ENCODE assay signal across 9 cellular contexts in the genomic region with DNA sequence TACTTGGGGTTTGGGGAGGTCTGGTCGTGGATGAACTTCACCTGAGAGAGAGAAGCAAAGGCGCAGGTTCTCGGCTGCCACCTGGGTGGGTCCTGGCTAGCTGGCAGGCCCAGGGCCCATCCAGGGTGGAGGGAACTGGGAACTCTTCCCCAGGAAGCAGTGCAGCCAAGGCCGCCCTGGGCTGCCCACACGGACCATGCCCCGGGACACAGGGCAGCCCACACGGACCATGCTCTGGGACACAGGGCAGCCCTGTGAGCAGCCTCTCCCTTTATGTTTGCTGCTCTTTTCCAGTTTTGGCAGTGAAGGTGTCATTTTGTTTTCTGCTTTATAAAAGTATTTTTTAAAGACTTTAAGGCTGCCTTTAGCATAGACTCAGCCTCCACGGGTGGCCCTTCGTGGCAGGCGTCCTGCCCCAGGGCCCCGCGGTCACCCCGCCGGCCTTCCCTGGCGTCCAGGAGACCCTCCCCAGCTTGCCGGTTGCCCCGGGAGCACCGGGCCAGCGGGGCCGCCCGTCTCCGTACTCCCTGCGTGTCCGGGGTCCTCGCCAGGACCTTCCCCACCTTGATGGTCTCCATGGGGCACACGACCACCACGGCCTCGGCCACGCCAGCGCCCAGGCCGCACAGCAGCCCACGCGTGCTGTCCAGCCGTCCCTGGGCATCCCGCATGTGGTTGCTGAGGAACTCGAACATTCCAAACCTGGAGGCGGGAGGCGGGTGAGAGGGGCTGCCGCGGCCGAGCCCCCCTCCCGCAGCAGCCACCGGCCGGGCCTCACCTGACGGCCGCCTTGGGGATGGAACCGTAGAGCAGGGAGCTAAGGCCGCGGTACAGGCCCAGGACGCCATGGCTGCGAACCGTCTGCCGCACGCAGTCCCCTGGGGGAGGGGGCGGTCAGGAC. TPM values are rescaled to one million over a fixed set of nuclear protein-coding genes. Genes with fewer than 3 reads are reported as not detected.
A peak's percentile ranks its signal among the peaks of the same experiment; 100 is the strongest.
DNase-seq lines count a peak whose midpoint lies in the region; ATAC-seq, FAIRE-seq and TF ChIP-seq lines count a peak whose summit lies in the region.
"Had no signal": no experiment of that assay in that cellular context is flagged by ENCODE, and none has a peak within 500 bp of the region (broad histone marks: within the 10 kb centered on the region; RNA-seq: fewer than 3 reads in every experiment).

No MANE protein-coding gene starts in this region.

- no peaks in the 10 kb centered on the region for H3K9me3 Mint-ChIP-seq in CD4-positive, CD25-positive, alpha-beta regulatory T cell
- H3K9me3 Mint-ChIP-seq in neural crest cell: no peaks in the 10 kb centered on the region

- no peak for TF ChIP-seq CTCF in neural crest cell (conservative IDR thresholded peaks at IDR 0.05)

- peaks cover 5 to 42% (median 18%) of the 10 kb centered on the region in 4 donors for H3K4me1 Mint-ChIP-seq in CD4-positive, CD25-positive, alpha-beta regulatory T cell
- peaks cover 25% of the 10 kb centered on the region for H3K4me1 Mint-ChIP-seq in neural crest cell

- no peak for DNase-seq in CD4-positive, CD25-positive, alpha-beta regulatory T cell
- DNase-seq in MG63 (no peak), neural crest cell (ENCODE audit: low read depth, low spot score) (no peak), pons (ENCODE audit: low spot score) (no peak), RCC 7860 (ENCODE audit: low spot score) (no peak), NCI-H446 (lab: John Stamatoyannopoulos, UW) (no peak)
- no peak for DNase-seq in effector memory CD4-positive, alpha-beta T cell

- no peak for ATAC-seq in CD4-positive, CD25-positive, alpha-beta regulatory T cell (ENCODE audit: low read depth in 2 of 2)
- no peak for ATAC-seq in GM21360 (IDR thresholded peaks at IDR 0.05; ENCODE audit: unreplicated experiment)

- H3K4me3 ChIP-seq in CD4-positive, CD25-positive, alpha-beta regulatory T cell (ENCODE audit: low read depth, low read length): no peak overlapping the region
- peak overlapping the region; percentile 83 for H3K4me3 ChIP-seq in MG63
- peak overlapping the region; percentile 66 for H3K4me3 ChIP-seq in effector memory CD4-positive, alpha-beta T cell (ENCODE audit: insufficient read depth, low read depth, low read length, poor library complexity, severe bottlenecking)

- H3K27me3 ChIP-seq in CD4-positive, CD25-positive, alpha-beta regulatory T cell (ENCODE audit: control insufficient read depth, insufficient read depth, low read length): no peaks in the 10 kb centered on the region
- H3K27me3 ChIP-seq in MG63: no peaks in the 10 kb centered on the region
- no peaks in the 10 kb centered on the region for H3K27me3 ChIP-seq in effector memory CD4-positive, alpha-beta T cell (replicated peaks; ENCODE audit: control insufficient read depth, insufficient read depth, low read length, poor library complexity, severe bottlenecking)

- peak overlapping the region in 1 of 3 donors; percentile 67 for H3K27ac Mint-ChIP-seq in CD4-positive, CD25-positive, alpha-beta regulatory T cell
- peak overlapping the region; percentile 43 for H3K27ac Mint-ChIP-seq in neural crest cell (ENCODE audit: unreplicated experiment)

- H3K4me3 Mint-ChIP-seq in CD4-positive, CD25-positive, alpha-beta regulatory T cell: peak overlapping the region; percentile 47 to 83 (median 70)
- peak overlapping the region; percentile 87 for H3K4me3 Mint-ChIP-seq in neural crest cell

- H3K27me3 Mint-ChIP-seq in CD4-positive, CD25-positive, alpha-beta regulatory T cell: no peaks in the 10 kb centered on the region
- H3K27me3 Mint-ChIP-seq in neural crest cell (ENCODE audit: low read depth): peaks cover 8% of the 10 kb centered on the region

- peaks cover 29% of the 10 kb centered on the region for H3K4me1 ChIP-seq in CD4-positive, CD25-positive, alpha-beta regulatory T cell (ENCODE audit: control insufficient read depth, insufficient read depth, low read length, poor library complexity, severe bottlenecking)
- H3K4me1 ChIP-seq in effector memory CD4-positive, alpha-beta T cell (ENCODE audit: control insufficient read depth, insufficient read depth, low read length, poor library complexity, severe bottlenecking): peaks cover 21% of the 10 kb centered on the region

- no peaks in the 10 kb centered on the region for H3K36me3 Mint-ChIP-seq in CD4-positive, CD25-positive, alpha-beta regulatory T cell
- H3K36me3 Mint-ChIP-seq in neural crest cell (ENCODE audit: low read depth): no peaks in the 10 kb centered on the region

- FAIRE-seq in RCC 7860 (lab: Jason Lieb, UNC): no peak

- H3K36me3 ChIP-seq in CD4-positive, CD25-positive, alpha-beta regulatory T cell (ENCODE audit: control insufficient read depth, insufficient read depth, low read length): no peaks in the 10 kb centered on the region
- H3K36me3 ChIP-seq in MG63: peaks cover 22% of the 10 kb centered on the region
- no peaks in the 10 kb centered on the region for H3K36me3 ChIP-seq in effector memory CD4-positive, alpha-beta T cell (ENCODE audit: control insufficient read depth, insufficient read depth, low read length)

- H3K9me3 ChIP-seq in CD4-positive, CD25-positive, alpha-beta regulatory T cell (ENCODE audit: control insufficient read depth in 2 of 2, low read length in 2 of 2): no peaks in the 10 kb centered on the region
- no peaks in the 10 kb centered on the region for H3K9me3 ChIP-seq in MG63
- H3K9me3 ChIP-seq in effector memory CD4-positive, alpha-beta T cell (ENCODE audit: control insufficient read depth, low read length): no peaks in the 10 kb centered on the region

- H3K27ac ChIP-seq in CD4-positive, CD25-positive, alpha-beta regulatory T cell (ENCODE audit: insufficient read depth, low read length, poor library complexity, severe bottlenecking): peak overlapping the region; percentile 69
- peak overlapping the region; percentile 39 for H3K27ac ChIP-seq in effector memory CD4-positive, alpha-beta T cell (ENCODE audit: insufficient read depth, low read length, poor library complexity, severe bottlenecking)

RNA-seq across cellular contexts. Expression of gene SLC25A1, which starts 1.1 kb away (rescaled TPM):
- 27.6 TPM for total RNA-seq in CD4-positive, CD25-positive, alpha-beta regulatory T cell
- polyA plus RNA-seq in CD4-positive, CD25-positive, alpha-beta regulatory T cell: 10 to 100 TPM; 38.9 to 62.9 (median 52.6) TPM
- 44.7 and 55.9 TPM in 2 replicates for total RNA-seq in MG63 (2014; rRNA removed; shearing (Covaris generic); ENCODE audit: low replicate concordance)
- total RNA-seq in neural crest cell: 172 and 173 TPM in 2 replicates

RNA-seq across cellular contexts. Expression of gene GSC2, which starts 27.3 kb away (rescaled TPM):
- not detected for total RNA-seq in CD4-positive, CD25-positive, alpha-beta regulatory T cell
- polyA plus RNA-seq in CD4-positive, CD25-positive, alpha-beta regulatory T cell: not detected
- not detected in 2 replicates for total RNA-seq in MG63 (2014; rRNA removed; shearing (Covaris generic); ENCODE audit: low replicate concordance)
- not detected in 2 replicates for total RNA-seq in neural crest cell
- total RNA-seq: subcutaneous adipose tissue had no signal

RNA-seq across cellular contexts. Expression of gene ESS2, which starts 33.0 kb away (rescaled TPM):
- 47.3 TPM for total RNA-seq in CD4-positive, CD25-positive, alpha-beta regulatory T cell
- polyA plus RNA-seq in CD4-positive, CD25-positive, alpha-beta regulatory T cell: 10 to 100 TPM in 3 of 4 donors, 1 to 10 TPM in 1; 10.0 to 12.5 (median 11.2) TPM
- total RNA-seq in MG63 (2014; rRNA removed; shearing (Covaris generic); ENCODE audit: low replicate concordance): 19.0 and 19.5 TPM in 2 replicates
- total RNA-seq in neural crest cell: 22.7 and 23.5 TPM in 2 replicates

RNA-seq across cellular contexts. Expression of gene TSSK2, which starts 46.3 kb away (rescaled TPM):
- total RNA-seq in CD4-positive, CD25-positive, alpha-beta regulatory T cell: not detected
- not detected for polyA plus RNA-seq in CD4-positive, CD25-positive, alpha-beta regulatory T cell
- not detected in 2 replicates for total RNA-seq in MG63 (2014; rRNA removed; shearing (Covaris generic); ENCODE audit: low replicate concordance)
- not detected in 2 replicates for total RNA-seq in neural crest cell
- total RNA-seq: subcutaneous adipose tissue had no signal

RNA-seq across cellular contexts. Expression of gene DGCR2, which starts 55.2 kb away (rescaled TPM):
- total RNA-seq in CD4-positive, CD25-positive, alpha-beta regulatory T cell: 58.4 TPM
- polyA plus RNA-seq in CD4-positive, CD25-positive, alpha-beta regulatory T cell: 10 to 100 TPM; 51.8 to 75.2 (median 57.2) TPM
- 17.8 and 26.5 TPM in 2 replicates for total RNA-seq in MG63 (2014; rRNA removed; shearing (Covaris generic); ENCODE audit: low replicate concordance)
- 83.6 and 91.6 TPM in 2 replicates for total RNA-seq in neural crest cell
